Comparison of ENCODE assay signal across 8 cellular contexts in genomic region chr1:25608488-25609178, GRCh38. TPM values are rescaled to one million over a fixed set of nuclear protein-coding genes. Genes with fewer than 3 reads are reported as not detected.
DNase-seq lines count a peak whose midpoint lies in the region; ATAC-seq, FAIRE-seq and TF ChIP-seq lines count a peak whose summit lies in the region.

No MANE protein-coding gene starts in this region.

- no peak overlapping the region for H3K9ac ChIP-seq in liver (ENCODE audit: low read depth in 1 of 2, low read length in 2 of 2)

- TF ChIP-seq RAD21 in liver (IDR thresholded peaks at IDR 0.05): peak; percentile 84 to 85

- WGBS in liver: 23% methylated on average over 15 of the region's 15 CpGs

- H3K27me3 Mint-ChIP-seq in activated CD4-positive, alpha-beta T cell treated with anti-CD3 and anti-CD28 coated beads, Interleukin-2, amount 10 ng/mL, durations not matched to agents 7 days and 5 days: peaks cover 58% of the 10 kb centered on the region

- H3K27ac Mint-ChIP-seq in activated CD4-positive, alpha-beta T cell treated with anti-CD3 and anti-CD28 coated beads, Interleukin-2, amount 10 ng/mL, durations not matched to agents 7 days and 5 days: no peak overlapping the region

- peak overlapping the region in 1 of 3 donors; percentile 1 for H3K4me3 ChIP-seq in liver (ENCODE audit: low read depth in 1 of 3, low read length in 3 of 3)

- FAIRE-seq in colon (lab: Jason Lieb, UNC): peak; percentile 61

- no peak overlapping the region for H3K4me3 Mint-ChIP-seq in activated CD4-positive, alpha-beta T cell treated with anti-CD3 and anti-CD28 coated beads, Interleukin-2, amount 10 ng/mL, durations not matched to agents 7 days and 5 days

- H3K27me3 ChIP-seq in liver (ENCODE audit: control insufficient read depth in 4 of 4, insufficient read depth in 4 of 4, low read length in 3 of 4): no peaks in the 10 kb centered on the region

- DNase-seq in G401 (ENCODE audit: low spot score) (peak; percentile 91), NCI-H69 (lab: John Stamatoyannopoulos, UW) (peak; percentile 79)
- peak; percentile 93 for DNase-seq in activated CD4-positive, alpha-beta T cell treated with anti-CD3 and anti-CD28 coated beads, Interleukin-2, amount 10 ng/mL, durations not matched to agents 7 days and 5 days
- peak; percentile 72 to 80 (median 74) for DNase-seq in stimulated activated CD4-positive, alpha-beta T cell treated with anti-CD3 and anti-CD28 coated beads, TNF-alpha, amount 100 ng/mL, for 1 hour (ENCODE audit: low read depth in 3 of 3, low spot score in 1 of 3)

- H3K9me3 ChIP-seq in liver (ENCODE audit: control insufficient read depth in 4 of 4, low read length in 3 of 4): no peaks in the 10 kb centered on the region

- no peak overlapping the region for H3K27ac ChIP-seq in liver (ENCODE audit: low read depth in 1 of 2, low read length in 2 of 2)

- H3K4me1 ChIP-seq in liver (ENCODE audit: control insufficient read depth in 4 of 4, insufficient read depth in 4 of 4, low read length in 3 of 4): peaks cover 0 to 14% (median 7%) of the 10 kb centered on the region in 4 donors

- POLR2A ChIA-PET in activated CD4-positive, alpha-beta T cell treated with anti-CD3 and anti-CD28 coated beads, Interleukin-2, amount 10 ng/mL, durations not matched to agents 7 days and 5 days (lab: Charles Lee): interaction anchor here (0.6 to 1.0 kb wide), 3 partner anchors 66 to 191 kb away, joined by 3 to 5 read pairs (median 5); no protein-coding TSS in a partner anchor

- H3K9me3 Mint-ChIP-seq in activated CD4-positive, alpha-beta T cell treated with anti-CD3 and anti-CD28 coated beads, Interleukin-2, amount 10 ng/mL, durations not matched to agents 7 days and 5 days: no peaks in the 10 kb centered on the region

- TF ChIP-seq CTCF in liver (IDR thresholded peaks at IDR 0.05; ENCODE audit: low read depth, low read length, missing input control): peak; percentile 55

- peak; percentile 54 for ATAC-seq in HG03095 (IDR thresholded peaks at IDR 0.05; ENCODE audit: unreplicated experiment)
- ATAC-seq in GM19324 (IDR thresholded peaks at IDR 0.05; ENCODE audit: low FRiP score, unreplicated experiment): no peak

- in situ Hi-C loops in G401 (cut with HindIII; ENCODE audit: low sequenced_read_pairs): no loop called here

- peaks cover 8% of the 10 kb centered on the region for H3K4me1 Mint-ChIP-seq in activated CD4-positive, alpha-beta T cell treated with anti-CD3 and anti-CD28 coated beads, Interleukin-2, amount 10 ng/mL, durations not matched to agents 7 days and 5 days

- no peaks in the 10 kb centered on the region for H3K36me3 Mint-ChIP-seq in activated CD4-positive, alpha-beta T cell treated with anti-CD3 and anti-CD28 coated beads, Interleukin-2, amount 10 ng/mL, durations not matched to agents 7 days and 5 days (ENCODE audit: low read depth)

- CTCF ChIA-PET in activated CD4-positive, alpha-beta T cell treated with anti-CD3 and anti-CD28 coated beads, Interleukin-2, amount 10 ng/mL, durations not matched to agents 7 days and 5 days (lab: Charles Lee): interaction anchor here (0.5 to 3.0 kb wide), 10 partner anchors 8 to 198 kb away, joined by 3 to 9 read pairs (median 3); no protein-coding TSS in a partner anchor

- no peaks in the 10 kb centered on the region for H3K36me3 ChIP-seq in liver (ENCODE audit: control insufficient read depth in 4 of 4, insufficient read depth in 3 of 4, low read depth in 1 of 4, low read length in 3 of 4)

TF ChIP-seq in liver, 16 proteins besides CTCF, POLR2A, EP300 and RAD21:
- TF ChIP-seq, protein P1, sequence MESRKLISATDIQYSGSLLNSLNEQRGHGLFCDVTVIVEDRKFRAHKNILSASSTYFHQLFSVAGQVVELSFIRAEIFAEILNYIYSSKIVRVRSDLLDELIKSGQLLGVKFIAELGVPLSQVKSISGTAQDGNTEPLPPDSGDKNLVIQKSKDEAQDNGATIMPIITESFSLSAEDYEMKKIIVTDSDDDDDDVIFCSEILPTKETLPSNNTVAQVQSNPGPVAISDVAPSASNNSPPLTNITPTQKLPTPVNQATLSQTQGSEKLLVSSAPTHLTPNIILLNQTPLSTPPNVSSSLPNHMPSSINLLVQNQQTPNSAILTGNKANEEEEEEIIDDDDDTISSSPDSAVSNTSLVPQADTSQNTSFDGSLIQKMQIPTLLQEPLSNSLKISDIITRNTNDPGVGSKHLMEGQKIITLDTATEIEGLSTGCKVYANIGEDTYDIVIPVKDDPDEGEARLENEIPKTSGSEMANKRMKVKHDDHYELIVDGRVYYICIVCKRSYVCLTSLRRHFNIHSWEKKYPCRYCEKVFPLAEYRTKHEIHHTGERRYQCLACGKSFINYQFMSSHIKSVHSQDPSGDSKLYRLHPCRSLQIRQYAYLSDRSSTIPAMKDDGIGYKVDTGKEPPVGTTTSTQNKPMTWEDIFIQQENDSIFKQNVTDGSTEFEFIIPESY (IDR thresholded peaks at IDR 0.05): no peak
- no peak for TF ChIP-seq MAX (IDR thresholded peaks at IDR 0.05)
- TF ChIP-seq HNF4G (IDR thresholded peaks at IDR 0.05): no peak
- no peak for TF ChIP-seq REST (IDR thresholded peaks at IDR 0.05)
- no peak for TF ChIP-seq HNF4A (conservative IDR thresholded peaks at IDR 0.05)
- no peak for TF ChIP-seq FOXA1 (IDR thresholded peaks at IDR 0.05)
- no peak for TF ChIP-seq TAF1 (conservative IDR thresholded peaks at IDR 0.05)
- no peak for TF ChIP-seq SP1 (IDR thresholded peaks at IDR 0.05)
- no peak for TF ChIP-seq ATF3 (IDR thresholded peaks at IDR 0.05)
- TF ChIP-seq RXRA (IDR thresholded peaks at IDR 0.05): no peak
- no peak for TF ChIP-seq YY1 (IDR thresholded peaks at IDR 0.05)
- TF ChIP-seq NR2F2 (IDR thresholded peaks at IDR 0.05): no peak
- TF ChIP-seq JUND (IDR thresholded peaks at IDR 0.05): no peak
TF ChIP-seq in liver: peak in this region for 0.

RNA-seq across cellular contexts. Expression of gene MAN1C1, which starts 8.0 kb away (rescaled TPM):
- 5.3 and 5.5 TPM in 2 replicates for total RNA-seq in G401 (2014; rRNA removed; shearing (Covaris generic))
- 10 to 100 TPM; 28.9 to 31.1 TPM for total RNA-seq in activated CD4-positive, alpha-beta T cell treated with anti-CD3 and anti-CD28 coated beads, Interleukin-2, amount 10 ng/mL, durations not matched to agents 7 days and 5 days
- 1 to 10 TPM; 6.3 to 9.3 TPM for total RNA-seq in liver
- polyA plus RNA-seq in liver: 10 to 100 TPM in 1 of 2 donors, 1 to 10 TPM in 1; 6.9 to 16.0 TPM
